8 cellular contexts compared by ENCODE assay signal in the genomic region with DNA sequence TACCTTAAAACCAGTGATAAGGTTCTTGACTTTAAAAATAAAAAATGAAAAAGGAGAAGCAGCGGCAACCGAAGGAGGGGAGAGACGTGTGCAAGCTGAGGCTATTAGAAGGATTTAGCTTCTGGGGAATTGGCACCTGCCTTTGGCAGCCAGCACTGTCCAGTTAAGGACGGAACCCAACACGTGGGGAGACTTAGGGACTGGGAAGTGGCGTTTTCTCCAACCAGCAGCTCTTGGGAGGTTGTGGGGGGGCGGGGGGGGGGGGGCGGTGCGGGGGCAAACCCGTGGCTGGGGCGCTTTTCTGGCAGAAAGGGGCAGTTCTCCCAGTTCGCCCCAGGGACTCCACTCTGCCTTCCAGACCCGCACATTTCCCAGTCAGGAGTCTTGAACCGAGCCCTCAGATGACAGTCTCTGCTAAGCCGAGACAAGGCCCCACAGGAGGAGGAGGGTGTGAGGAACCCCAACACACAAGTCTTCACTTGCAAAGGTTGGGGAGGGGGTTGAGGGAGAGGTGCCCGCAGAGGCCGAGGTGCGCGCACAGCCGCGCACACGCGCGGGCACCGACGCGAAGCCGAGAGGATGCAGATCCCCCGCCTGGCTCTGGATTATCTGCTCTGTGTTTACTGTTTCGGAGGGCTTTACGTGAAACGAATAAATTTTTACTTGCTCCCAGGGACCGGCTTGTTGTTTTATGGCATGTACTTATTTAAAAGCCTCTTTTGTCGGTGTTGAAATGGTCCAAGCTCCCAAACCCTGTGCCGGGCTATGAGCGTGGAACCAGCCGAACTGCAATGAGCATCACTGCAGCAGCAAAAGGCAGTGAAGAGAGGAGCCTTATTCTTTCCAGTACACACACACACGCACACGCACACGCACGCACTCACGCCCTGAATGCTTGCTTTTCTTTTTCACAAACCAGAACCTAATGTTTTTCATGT.
DNase-seq lines count a peak whose midpoint lies in the region; ATAC-seq and TF ChIP-seq lines count a peak whose summit lies in the region.

No MANE protein-coding gene starts in this region.

- no peak for TF ChIP-seq CTCF in AG09309 (IDR thresholded peaks at IDR 0.05; ENCODE audit: control insufficient read depth, insufficient read depth, low read depth, low read length, missing control alignments)
- no peak for TF ChIP-seq CTCF in fibroblast of pulmonary artery (IDR thresholded peaks at IDR 0.05; ENCODE audit: low read length, missing control alignments)
- no peak for TF ChIP-seq CTCF in retinal pigment epithelial cell (conservative IDR thresholded peaks at IDR 0.05; ENCODE audit: low read depth, low read length)

- peak; percentile 5 for ATAC-seq in GM19395 (IDR thresholded peaks at IDR 0.05; ENCODE audit: unreplicated experiment)
- ATAC-seq in GM21786 (IDR thresholded peaks at IDR 0.05; ENCODE audit: unreplicated experiment) = no peak

- DNase-seq in AG09309 (ENCODE audit: low read depth) = no peak
- peak; percentile 35 for DNase-seq in SK-N-DZ (ENCODE audit: low spot score)
- DNase-seq in fibroblast of pulmonary artery (ENCODE audit: low read depth) = no peak
- no peak for DNase-seq in retinal pigment epithelial cell (ENCODE audit: low read depth)
- no peak for DNase-seq in AML-193 (lab: John Stamatoyannopoulos, UW)
- DNase-seq in stimulated activated CD4-positive, alpha-beta T cell treated with anti-CD3 and anti-CD28 coated beads, Interleukin-2, amount 100 ng/mL, for 24 hours = no peak

- peak overlapping the region; percentile 33 for H3K4me3 ChIP-seq in AG09309 (ENCODE audit: control insufficient read depth, low read depth, low read length)
- H3K4me3 ChIP-seq in fibroblast of pulmonary artery (replicated peaks; ENCODE audit: low read depth, low read length) = peak overlapping the region; percentile 52
- H3K4me3 ChIP-seq in retinal pigment epithelial cell (ENCODE audit: low read length) = peak overlapping the region; percentile 45
